In genomic region chr1:180672505-180672904, GRCh38 we compare ENCODE assay signal across 21 cellular contexts.
"Had no signal": no experiment of that assay in that cellular context is flagged by ENCODE, and none has a peak within 500 bp of the region (broad histone marks: within the 10 kb centered on the region; RNA-seq: fewer than 3 reads in every experiment).

No MANE protein-coding gene starts in this region.

- H3K4me1 Mint-ChIP-seq: memory B cell had no signal

- H3K4me3 Mint-ChIP-seq: central memory CD8-positive, alpha-beta T cell; memory B cell had no signal

- H3K27ac Mint-ChIP-seq: memory B cell had no signal

- DNase-seq: activated CD4-positive, alpha-beta T cell treated with anti-CD3 and anti-CD28 coated beads, Interleukin-2, amount 50 U/mL, for 1 hour; activated CD4-positive, CD25-positive, alpha-beta regulatory T cell treated with anti-CD3 and anti-CD28 coated beads, Interleukin-2, amount 50 U/mL, for 72 hours; activated CD8-positive, alpha-beta memory T cell treated with anti-CD3 and anti-CD28 coated beads, Interleukin-2, amount 50 U/mL, for 4 hours; activated effector memory CD4-positive, alpha-beta T cell treated with Interleukin-2 at 50 U/mL for 16 hours; activated naive CD4-positive, alpha-beta T cell treated with anti-CD3 and anti-CD28 coated beads, Interleukin-2, amount 50 U/mL, for 16 hours; activated T-cell treated with anti-CD3 and anti-CD28 coated beads, Interleukin-2, amount 50 U/mL, for 48 hours; colonic mucosa; erythroblast; foreskin melanocyte; hypothalamus; occipital lobe; stimulated activated CD4-positive, alpha-beta T cell treated with anti-CD3 and anti-CD28 coated beads, Interleukin-12 subunit alpha, Interleukin-12 subunit beta, amount 100 ng/mL, for 4 hours; stimulated activated CD4-positive, alpha-beta T cell treated with anti-CD3 and anti-CD28 coated beads, Interleukin-1b, Interleukin-23, amount 100 ng/mL, for 48 hours; stimulated activated CD8-positive, alpha-beta memory T cell treated with anti-CD3 and anti-CD28 coated beads, Interleukin-4, amount 100 ng/mL, for 48 hours; stimulated activated naive CD4-positive, alpha-beta T cell treated with Interleukin-2 at 50 U/mL for 16 hours; T-helper 9 cell; thyroid gland had no signal

- H3K27ac ChIP-seq: ascending aorta, colonic mucosa, thyroid gland, VCaP had no signal

- H3K4me3 ChIP-seq: ascending aorta, colonic mucosa, thyroid gland had no signal

- H3K9me3 ChIP-seq: colonic mucosa, thyroid gland had no signal

- H3K27me3 Mint-ChIP-seq: central memory CD8-positive, alpha-beta T cell; memory B cell had no signal

- H3K36me3 ChIP-seq: colonic mucosa, thyroid gland had no signal

- H3K27me3 ChIP-seq: ascending aorta, colonic mucosa, thyroid gland had no signal

- H3K4me1 ChIP-seq: ascending aorta, colonic mucosa, thyroid gland had no signal
